16 cellular contexts compared by ENCODE assay signal in genomic region chr2:239271471-239272255, GRCh38.
A peak's percentile ranks its signal among the peaks of the same experiment; 100 is the strongest.
DNase-seq lines count a peak whose midpoint lies in the region; ATAC-seq and TF ChIP-seq lines count a peak whose summit lies in the region.
"Had no signal": no experiment of that assay in that cellular context is flagged by ENCODE, and none has a peak within 500 bp of the region (broad histone marks: within the 10 kb centered on the region; RNA-seq: fewer than 3 reads in every experiment).

No MANE protein-coding gene starts in this region.

- H3K4me1 Mint-ChIP-seq in activated CD4-positive, alpha-beta memory T cell treated with anti-CD3 and anti-CD28 coated beads for 36 hours (ENCODE audit: low read depth): peaks cover 72% of the 10 kb centered on the region

- H4K20me1 ChIP-seq in DND-41 (ENCODE audit: insufficient read depth, low read length): peaks cover 94% of the 10 kb centered on the region

- DNase-seq in DND-41 (no peak), RPMI7951 (ENCODE audit: low read depth) (peak; percentile 23), fibroblast of the aortic adventitia (ENCODE audit: low read depth) (peak; percentile 44), sigmoid colon (no peak), T1000 (lab: John Stamatoyannopoulos, UW) (no peak), SIG-M5 treated with dmso at 0.1 percent for 504 hours (lab: John Stamatoyannopoulos, UW; ENCODE audit: unreplicated experiment) (no peak)
- DNase-seq in activated CD4-positive, alpha-beta memory T cell treated with anti-CD3 and anti-CD28 coated beads for 36 hours: no peak
- DNase-seq: effector CD4-positive, alpha-beta T cell; kidney glomerular epithelial cell; naive B cell; NCI-H146; NCI-H510A; right cardiac atrium; stimulated activated naive B cell treated with anti-CD40 and anti-IgM and Interleukin-4, amounts not matched to agents 10 μg/mL and 1 μg/mL and 100 μg/mL, for 72 hours had no signal

- H2AFZ ChIP-seq in DND-41 (ENCODE audit: low read depth, low read length): no peak overlapping the region

- peaks cover 8% of the 10 kb centered on the region for H3K36me3 Mint-ChIP-seq in activated CD4-positive, alpha-beta memory T cell treated with anti-CD3 and anti-CD28 coated beads for 36 hours
- H3K36me3 Mint-ChIP-seq: naive B cell had no signal

- CTCF ChIA-PET in activated CD4-positive, alpha-beta memory T cell treated with anti-CD3 and anti-CD28 coated beads for 36 hours (lab: Charles Lee): interaction anchor here (0.8 kb wide), 1 partner anchor 110 kb away, joined by 3 read pairs; no protein-coding TSS in a partner anchor

- H3K4me3 ChIP-seq in DND-41 (ENCODE audit: low read depth in 1 of 2, low read length in 2 of 2) (no peak overlapping the region), fibroblast of the aortic adventitia (ENCODE audit: low read depth, low read length) (no peak overlapping the region), sigmoid colon (no peak overlapping the region)

- ATAC-seq in DND-41 (ENCODE audit: insufficient read depth, low read depth) (no peak), GM18520 (IDR thresholded peaks at IDR 0.05; ENCODE audit: unreplicated experiment) (no peak)
- ATAC-seq: right cardiac atrium; stimulated activated naive B cell treated with anti-CD40 and anti-IgM and Interleukin-4, amounts not matched to agents 10 μg/mL and 1 μg/mL and 100 μg/mL, for 72 hours had no signal

- H3K36me3 ChIP-seq in DND-41 (ENCODE audit: insufficient read depth, low read length) (peaks cover 72% of the 10 kb centered on the region), sigmoid colon (no peaks in the 10 kb centered on the region)

- peak overlapping the region; percentile 94 for H3K27ac ChIP-seq in DND-41 (ENCODE audit: low read length)
- H3K27ac ChIP-seq in sigmoid colon: peak overlapping the region in 3 of 4 donors; percentile 41 to 89 (median 87)
- H3K27ac ChIP-seq: KMS-11 had no signal

- no peak for TF ChIP-seq EP300 in sigmoid colon (IDR thresholded peaks at IDR 0.05)

- intact Hi-C loops in sigmoid colon (cut with DNase I): no loop called here
- intact Hi-C loops in activated CD4-positive, alpha-beta memory T cell treated with anti-CD3 and anti-CD28 coated beads for 36 hours (cut with micrococcal nuclease): no loop called here

- H3K27ac Mint-ChIP-seq in activated CD4-positive, alpha-beta memory T cell treated with anti-CD3 and anti-CD28 coated beads for 36 hours: no peak overlapping the region
- H3K27ac Mint-ChIP-seq: naive B cell; stimulated activated naive B cell treated with anti-CD40 and anti-IgM and Interleukin-4, amounts not matched to agents 10 μg/mL and 1 μg/mL and 100 μg/mL, for 72 hours had no signal

- H3K27me3 Mint-ChIP-seq in activated CD4-positive, alpha-beta memory T cell treated with anti-CD3 and anti-CD28 coated beads for 36 hours: peaks cover 33% of the 10 kb centered on the region

- no peak for TF ChIP-seq POLR2A in sigmoid colon (IDR thresholded peaks at IDR 0.05)

- H3K27me3 ChIP-seq in DND-41 (ENCODE audit: insufficient read depth, low read length, poor library complexity) (no peaks in the 10 kb centered on the region), sigmoid colon (no peaks in the 10 kb centered on the region)

- no peaks in the 10 kb centered on the region for H3K9me3 Mint-ChIP-seq in activated CD4-positive, alpha-beta memory T cell treated with anti-CD3 and anti-CD28 coated beads for 36 hours
- H3K9me3 Mint-ChIP-seq: stimulated activated naive B cell treated with anti-CD40 and anti-IgM and Interleukin-4, amounts not matched to agents 10 μg/mL and 1 μg/mL and 100 μg/mL, for 72 hours had no signal

- H3K4me3 Mint-ChIP-seq in activated CD4-positive, alpha-beta memory T cell treated with anti-CD3 and anti-CD28 coated beads for 36 hours: no peak overlapping the region
- H3K4me3 Mint-ChIP-seq: naive B cell; stimulated activated naive B cell treated with anti-CD40 and anti-IgM and Interleukin-4, amounts not matched to agents 10 μg/mL and 1 μg/mL and 100 μg/mL, for 72 hours had no signal

- POLR2A ChIA-PET in activated CD4-positive, alpha-beta memory T cell treated with anti-CD3 and anti-CD28 coated beads for 36 hours (lab: Charles Lee): no interaction called here

- H3K79me2 ChIP-seq in DND-41 (ENCODE audit: insufficient read depth, low read length): peaks cover 99% of the 10 kb centered on the region

- H3K9me3 ChIP-seq in DND-41 (ENCODE audit: insufficient read depth, low read length, severe bottlenecking) (no peaks in the 10 kb centered on the region), sigmoid colon (no peaks in the 10 kb centered on the region)

- peaks cover 100% of the 10 kb centered on the region for H3K4me1 ChIP-seq in DND-41 (ENCODE audit: insufficient read depth, low read length)
- H3K4me1 ChIP-seq in sigmoid colon: peaks cover 0 to 100% (median 98%) of the 10 kb centered on the region in 4 donors

- H3K9ac ChIP-seq in DND-41 (ENCODE audit: low read depth, low read length): peak overlapping the region; percentile 26; the same call in 1 of the 2 replicates
- H3K9ac ChIP-seq: KMS-11 had no signal

- TF ChIP-seq CTCF in DND-41 (IDR thresholded peaks at IDR 0.05; ENCODE audit: borderline replicate concordance, extremely low read depth, low read length, poor library complexity, severe bottlenecking) (no peak), fibroblast of the aortic adventitia (IDR thresholded peaks at IDR 0.05; ENCODE audit: insufficient read depth, low read length) (no peak), sigmoid colon (IDR thresholded peaks at IDR 0.05) (no peak)

- peak overlapping the region; percentile 73 for H3K4me2 ChIP-seq in DND-41 (ENCODE audit: insufficient read depth, low read length)
- H3K4me2 ChIP-seq: KMS-11 had no signal

- WGBS in sigmoid colon, 2 donors: 76 to 83% methylated on average over 17 of the region's 17 CpGs

Comparison
In these comparisons a context has a peak if more than half of its experiments do, and no peak if none do; other contexts are left out.
1. DNase-seq: peak in RPMI7951 (single experiment) and fibroblast of the aortic adventitia (single experiment); none in DND-41 (single experiment), sigmoid colon (single experiment), T1000 (single experiment), SIG-M5 treated with dmso at 0.1 percent for 504 hours (single experiment) and activated CD4-positive, alpha-beta memory T cell treated with anti-CD3 and anti-CD28 coated beads for 36 hours (single experiment).